Comparison of ENCODE assay signal across 30 cellular contexts in genomic region chr6:3131695-3132094, GRCh38.
"Had no signal": no experiment of that assay in that cellular context is flagged by ENCODE, and none has a peak within 500 bp of the region (broad histone marks: within the 10 kb centered on the region; RNA-seq: fewer than 3 reads in every experiment).

No MANE protein-coding gene starts in this region.

- H3K4me3 ChIP-seq: ascending aorta, breast epithelium, cardiac muscle cell, colonic mucosa had no signal

- H3K4me3 Mint-ChIP-seq: activated CD4-positive, alpha-beta memory T cell treated with anti-CD3 and anti-CD28 coated beads for 36 hours; activated CD4-positive, alpha-beta T cell treated with anti-CD3 and anti-CD28 coated beads for 36 hours; activated CD4-positive, alpha-beta T cell treated with anti-CD3 and anti-CD28 coated beads, Interleukin-2, amount 10 ng/mL, durations not matched to agents 24 days and 14 days; activated CD8-positive, alpha-beta memory T cell treated with anti-CD3 and anti-CD28 coated beads, Interleukin-2, amount 10 ng/mL, durations not matched to agents 7 days and 5 days; activated CD8-positive, alpha-beta T cell treated with anti-CD3 and anti-CD28 coated beads, Interleukin-2, amount 10 ng/mL, durations not matched to agents 7 days and 5 days; activated naive CD4-positive, alpha-beta T cell treated with anti-CD3 and anti-CD28 coated beads for 36 hours; activated naive CD4-positive, alpha-beta T cell treated with anti-CD3 and anti-CD28 coated beads, Interleukin-2, amount 50 U/mL, for 24 hours; activated naive CD8-positive, alpha-beta T cell treated with anti-CD3 and anti-CD28 coated beads for 36 hours; activated naive CD8-positive, alpha-beta T cell treated with anti-CD3 and anti-CD28 coated beads, Interleukin-2, amount 50 U/mL, for 24 hours; activated T-helper 1 cell treated with anti-CD3 and anti-CD28 coated beads, Interleukin-12 subunit alpha, Interleukin-12 subunit beta, Interleukin-2, Interleukin-4 antibody, amounts not matched to agents 30 ng/mL and 10 ng/mL and 1 ng/mL, durations not matched to agents 14 hours and 24 hours and 36 hours; brain had no signal

- FAIRE-seq: endometrium, frontal cortex had no signal

- H3K9me3 ChIP-seq: ascending aorta, breast epithelium, colonic mucosa had no signal

- H3K27ac ChIP-seq: ascending aorta, breast epithelium, cardiac muscle cell, colonic mucosa had no signal

- H3K27ac Mint-ChIP-seq: activated CD4-positive, alpha-beta memory T cell treated with anti-CD3 and anti-CD28 coated beads for 36 hours; activated CD4-positive, alpha-beta T cell treated with anti-CD3 and anti-CD28 coated beads for 36 hours; activated CD4-positive, alpha-beta T cell treated with anti-CD3 and anti-CD28 coated beads, Interleukin-2, amount 10 ng/mL, durations not matched to agents 24 days and 14 days; activated CD8-positive, alpha-beta memory T cell treated with anti-CD3 and anti-CD28 coated beads, Interleukin-2, amount 10 ng/mL, durations not matched to agents 7 days and 5 days; activated CD8-positive, alpha-beta T cell treated with anti-CD3 and anti-CD28 coated beads, Interleukin-2, amount 10 ng/mL, durations not matched to agents 7 days and 5 days; activated naive CD4-positive, alpha-beta T cell treated with anti-CD3 and anti-CD28 coated beads for 36 hours; activated naive CD4-positive, alpha-beta T cell treated with anti-CD3 and anti-CD28 coated beads, Interleukin-2, amount 50 U/mL, for 24 hours; activated naive CD8-positive, alpha-beta T cell treated with anti-CD3 and anti-CD28 coated beads for 36 hours; activated naive CD8-positive, alpha-beta T cell treated with anti-CD3 and anti-CD28 coated beads, Interleukin-2, amount 50 U/mL, for 24 hours; activated T-helper 1 cell treated with anti-CD3 and anti-CD28 coated beads, Interleukin-12 subunit alpha, Interleukin-12 subunit beta, Interleukin-2, Interleukin-4 antibody, amounts not matched to agents 30 ng/mL and 10 ng/mL and 1 ng/mL, durations not matched to agents 14 hours and 24 hours and 36 hours; activated T-helper 2 cell treated with anti-CD3 and anti-CD28 coated beads, Interferon-gamma antibody, Interleukin-2, Interleukin-4, amounts not matched to agents 10 μg/mL and 5 μg/mL and 100 μg/mL, durations not matched to agents 14 hours and 24 hours and 36 hours had no signal

- H3K9me3 Mint-ChIP-seq: activated CD4-positive, alpha-beta memory T cell treated with anti-CD3 and anti-CD28 coated beads for 36 hours; activated CD4-positive, alpha-beta T cell treated with anti-CD3 and anti-CD28 coated beads, Interleukin-2, amount 10 ng/mL, durations not matched to agents 24 days and 14 days; activated naive CD4-positive, alpha-beta T cell treated with anti-CD3 and anti-CD28 coated beads for 36 hours; activated naive CD4-positive, alpha-beta T cell treated with anti-CD3 and anti-CD28 coated beads, Interleukin-2, amount 50 U/mL, for 24 hours; activated naive CD8-positive, alpha-beta T cell treated with anti-CD3 and anti-CD28 coated beads for 36 hours; activated naive CD8-positive, alpha-beta T cell treated with anti-CD3 and anti-CD28 coated beads, Interleukin-2, amount 50 U/mL, for 24 hours; activated T-helper 1 cell treated with anti-CD3 and anti-CD28 coated beads, Interleukin-12 subunit alpha, Interleukin-12 subunit beta, Interleukin-2, Interleukin-4 antibody, amounts not matched to agents 30 ng/mL and 10 ng/mL and 1 ng/mL, durations not matched to agents 14 hours and 24 hours and 36 hours; activated T-helper 2 cell treated with anti-CD3 and anti-CD28 coated beads, Interferon-gamma antibody, Interleukin-2, Interleukin-4, amounts not matched to agents 10 μg/mL and 5 μg/mL and 100 μg/mL, durations not matched to agents 14 hours and 24 hours and 36 hours; brain had no signal

- H3K27me3 ChIP-seq: ascending aorta, breast epithelium, cardiac muscle cell, colonic mucosa had no signal

- H3K36me3 ChIP-seq: breast epithelium, colonic mucosa had no signal

- ATAC-seq: activated CD4-positive, alpha-beta T cell treated with anti-CD3 and anti-CD28 coated beads for 36 hours; activated CD8-positive, alpha-beta memory T cell treated with anti-CD3 and anti-CD28 coated beads, Interleukin-2, amount 10 ng/mL, durations not matched to agents 7 days and 5 days; activated CD8-positive, alpha-beta T cell treated with anti-CD3 and anti-CD28 coated beads, Interleukin-2, amount 10 ng/mL, durations not matched to agents 7 days and 5 days; activated naive CD8-positive, alpha-beta T cell treated with anti-CD3 and anti-CD28 coated beads, Interleukin-2, amount 50 U/mL, for 24 hours; esophagus mucosa had no signal

- H3K4me1 Mint-ChIP-seq: activated CD4-positive, alpha-beta T cell treated with anti-CD3 and anti-CD28 coated beads for 36 hours; activated naive CD4-positive, alpha-beta T cell treated with anti-CD3 and anti-CD28 coated beads, Interleukin-2, amount 50 U/mL, for 24 hours; activated naive CD8-positive, alpha-beta T cell treated with anti-CD3 and anti-CD28 coated beads for 36 hours; activated naive CD8-positive, alpha-beta T cell treated with anti-CD3 and anti-CD28 coated beads, Interleukin-2, amount 50 U/mL, for 24 hours; brain had no signal

- DNase-seq: activated CD4-positive, alpha-beta memory T cell treated with anti-CD3 and anti-CD28 coated beads for 36 hours; activated CD4-positive, alpha-beta T cell treated with anti-CD3 and anti-CD28 coated beads for 36 hours; activated CD4-positive, alpha-beta T cell treated with anti-CD3 and anti-CD28 coated beads, Interleukin-2, amount 10 ng/mL, durations not matched to agents 24 days and 14 days; activated CD4-positive, CD25-positive, alpha-beta regulatory T cell; activated CD4-positive, CD25-positive, alpha-beta regulatory T cell treated with anti-CD3 and anti-CD28 coated beads, Interleukin-2, amount 50 U/mL, for 72 hours; activated CD8-positive, alpha-beta memory T cell treated with anti-CD3 and anti-CD28 coated beads, Interleukin-2, amount 10 ng/mL, durations not matched to agents 7 days and 5 days; activated CD8-positive, alpha-beta memory T cell treated with anti-CD3 and anti-CD28 coated beads, Interleukin-2, amount 50 U/mL, for 4 hours; activated CD8-positive, alpha-beta T cell treated with anti-CD3 and anti-CD28 coated beads, Interleukin-2, amount 10 ng/mL, durations not matched to agents 7 days and 5 days; activated effector memory CD4-positive, alpha-beta T cell treated with anti-CD3 and anti-CD28 coated beads, Interleukin-2, amount 50 U/mL, for 16 hours; activated naive CD4-positive, alpha-beta T cell treated with anti-CD3 and anti-CD28 coated beads for 36 hours; activated naive CD8-positive, alpha-beta T cell treated with anti-CD3 and anti-CD28 coated beads for 36 hours; activated naive CD8-positive, alpha-beta T cell treated with anti-CD3 and anti-CD28 coated beads, Interleukin-2, amount 50 U/mL, for 24 hours; activated T-cell treated with anti-CD3 and anti-CD28 coated beads, Interleukin-2, amount 50 U/mL, for 1 hour; activated T-cell treated with anti-CD3 and anti-CD28 coated beads, Interleukin-2, amount 50 U/mL, for 48 hours; central memory CD4-positive, alpha-beta T cell; cerebellar nuclear complex; colonic mucosa; effector CD8-positive, alpha-beta T cell; foreskin fibroblast; T-helper 2 cell had no signal

- H3K36me3 Mint-ChIP-seq: activated CD8-positive, alpha-beta memory T cell treated with anti-CD3 and anti-CD28 coated beads, Interleukin-2, amount 10 ng/mL, durations not matched to agents 7 days and 5 days had no signal

- H3K4me1 ChIP-seq: ascending aorta, breast epithelium, colonic mucosa had no signal
